13 cellular contexts compared by ENCODE assay signal in the genomic region with DNA sequence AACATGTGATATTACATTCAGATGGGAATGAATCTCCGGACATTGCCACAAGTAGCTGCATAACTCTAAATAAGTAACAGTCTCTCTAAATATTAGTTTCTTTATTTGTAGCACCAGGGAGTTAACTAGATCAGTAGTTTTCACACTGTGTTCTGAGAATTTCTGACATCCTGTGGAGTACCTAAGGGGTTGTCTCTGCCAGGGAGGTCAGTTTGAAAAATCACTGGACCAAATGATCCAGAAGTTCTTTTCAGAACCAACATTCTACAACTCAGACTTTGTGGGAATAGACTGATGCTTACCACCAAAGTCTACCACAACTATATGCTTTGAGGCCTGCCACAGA. TPM values are rescaled to one million over a fixed set of nuclear protein-coding genes. Genes with fewer than 3 reads are reported as not detected.
DNase-seq lines count a peak whose midpoint lies in the region; ATAC-seq and TF ChIP-seq lines count a peak whose summit lies in the region.
"Had no signal": no experiment of that assay in that cellular context is flagged by ENCODE, and none has a peak within 500 bp of the region (broad histone marks: within the 10 kb centered on the region; RNA-seq: fewer than 3 reads in every experiment).

No MANE protein-coding gene starts in this region.

- no peak overlapping the region for H3K4ac ChIP-seq in mesendoderm (ENCODE audit: low read depth, low read length)

- H3K27me3 ChIP-seq in transverse colon, result no peaks in the 10 kb centered on the region
- H3K27me3 ChIP-seq in mesendoderm (ENCODE audit: insufficient read depth, low read length, poor library complexity), result no peaks in the 10 kb centered on the region

- no peak overlapping the region for H4K8ac ChIP-seq in mesendoderm (ENCODE audit: low read depth, low read length)

- no peaks in the 10 kb centered on the region for H3K79me2 ChIP-seq in mesendoderm (ENCODE audit: control insufficient read depth, insufficient read depth, low read length)

- H3K4me3 ChIP-seq in transverse colon, result no peak overlapping the region
- H3K4me3 ChIP-seq in mesendoderm (ENCODE audit: low read length), result no peak overlapping the region
- H3K4me3 ChIP-seq: skin epidermis had no signal

- 57 to 85% methylated on average over 1 of the region's 1 CpG for WGBS in transverse colon (ENCODE audit: low coverage in 1 of 2), 2 donors
- WGBS in mesendoderm (ENCODE audit: extremely low coverage, insufficient coverage, low lambda C conversion rate), result no CpG with 5 or more reads among the region's 1 CpG

- no peak for TF ChIP-seq EP300 in transverse colon (IDR thresholded peaks at IDR 0.05; ENCODE audit: low read depth)

- no peak overlapping the region for H3K56ac ChIP-seq in mesendoderm (ENCODE audit: low read length)

- peaks cover 4% of the 10 kb centered on the region for H3K9me3 Mint-ChIP-seq in activated naive CD4-positive, alpha-beta T cell treated with anti-CD3 and anti-CD28 coated beads for 36 hours
- H3K9me3 Mint-ChIP-seq in IgD-negative memory B cell (peaks cover 8 to 23% (median 11%) of the 10 kb centered on the region in 3 donors), osteocyte (ENCODE audit: unreplicated experiment) (peaks cover 7% of the 10 kb centered on the region)

- ATAC-seq in HG02840 (IDR thresholded peaks at IDR 0.05; ENCODE audit: low FRiP score, unreplicated experiment), result peak; percentile 29

- H3K4me3 Mint-ChIP-seq in activated naive CD4-positive, alpha-beta T cell treated with anti-CD3 and anti-CD28 coated beads for 36 hours, result no peak overlapping the region
- peak overlapping the region in 1 of 4 donors; percentile 6 for H3K4me3 Mint-ChIP-seq in IgD-negative memory B cell
- no peak overlapping the region for H3K4me3 Mint-ChIP-seq in osteocyte (ENCODE audit: unreplicated experiment)

- H3K23ac ChIP-seq in mesendoderm (ENCODE audit: low read length), result no peak overlapping the region

- no peak overlapping the region for H3K4me2 ChIP-seq in mesendoderm (ENCODE audit: low read length)

- no peak for TF ChIP-seq CTCF in transverse colon (IDR thresholded peaks at IDR 0.05)
- TF ChIP-seq CTCF in osteocyte (IDR thresholded peaks at IDR 0.05), result no peak

- CTCF ChIA-PET in activated naive CD4-positive, alpha-beta T cell treated with anti-CD3 and anti-CD28 coated beads for 36 hours (lab: Charles Lee), result interaction anchor here (1.2 kb wide), 1 partner anchor 11 kb away, joined by 3 read pairs; no protein-coding TSS in a partner anchor

- peak overlapping the region; percentile 59 for H3K27ac Mint-ChIP-seq in activated naive CD4-positive, alpha-beta T cell treated with anti-CD3 and anti-CD28 coated beads for 36 hours
- H3K27ac Mint-ChIP-seq in IgD-negative memory B cell (peak overlapping the region in 2 of 3 donors; percentile 11 to 60), osteocyte (ENCODE audit: unreplicated experiment) (no peak overlapping the region)

- H3K4me1 ChIP-seq in transverse colon (no peaks in the 10 kb centered on the region), mesendoderm (ENCODE audit: control insufficient read depth, low read depth, low read length) (no peaks in the 10 kb centered on the region)

- no peaks in the 10 kb centered on the region for H3K79me1 ChIP-seq in mesendoderm (ENCODE audit: low read length)

- intact Hi-C loops in activated naive CD4-positive, alpha-beta T cell treated with anti-CD3 and anti-CD28 coated beads for 36 hours (cut with micrococcal nuclease), result no loop called here
- intact Hi-C loops in transverse colon (cut with DNase I; ENCODE audit: low total_unique reads), result no loop called here

- no peak overlapping the region for H2BK15ac ChIP-seq in mesendoderm (replicated peaks; ENCODE audit: low read depth)

- no peak overlapping the region for H3K27ac ChIP-seq in transverse colon
- H3K27ac ChIP-seq in mesendoderm (ENCODE audit: low read depth, low read length), result no peak overlapping the region
- H3K27ac ChIP-seq: skin epidermis had no signal

- peaks cover 6% of the 10 kb centered on the region for H3K27me3 Mint-ChIP-seq in activated naive CD4-positive, alpha-beta T cell treated with anti-CD3 and anti-CD28 coated beads for 36 hours (ENCODE audit: low read depth)
- H3K27me3 Mint-ChIP-seq in IgD-negative memory B cell (peaks cover 2% of the 10 kb centered on the region), osteocyte (ENCODE audit: unreplicated experiment) (no peaks in the 10 kb centered on the region)

- TF ChIP-seq POLR2A in transverse colon (IDR thresholded peaks at IDR 0.05), result no peak

- H3K36me3 ChIP-seq in transverse colon (no peaks in the 10 kb centered on the region), mesendoderm (ENCODE audit: control insufficient read depth, insufficient read depth, low read length) (no peaks in the 10 kb centered on the region)

- DNase-seq in activated naive CD4-positive, alpha-beta T cell treated with anti-CD3 and anti-CD28 coated beads for 36 hours, result no peak
- no peak for DNase-seq in activated naive CD4-positive, alpha-beta T cell treated with anti-CD3 and anti-CD28 coated beads, Interleukin-2, amount 50 U/mL, for 16 hours
- DNase-seq in T-helper 9 cell, result no peak
- no peak for DNase-seq in transverse colon
- DNase-seq in osteocyte (ENCODE audit: extremely low spot score, unreplicated experiment), result no peak
- DNase-seq in mesendoderm, result no peak
- DNase-seq: activated naive CD4-positive, alpha-beta T cell treated with Interleukin-2 at 50 U/mL for 16 hours had no signal

- H2BK120ac ChIP-seq in mesendoderm (ENCODE audit: low read depth, low read length), result no peak overlapping the region

- no peak overlapping the region for H3K9ac ChIP-seq in mesendoderm (ENCODE audit: low read length)

- in situ Hi-C loops in transverse colon (cut with MboI; ENCODE audit: low pct_ligation_motif_present in 1 of 4, low pct_unique_long_range_greater_than_20kb in 1 of 4, low sequenced_read_pairs in 3 of 4), result no loop called here

- H3K18ac ChIP-seq in mesendoderm (ENCODE audit: low read length), result no peak overlapping the region

- peaks cover 14% of the 10 kb centered on the region for H3K4me1 Mint-ChIP-seq in activated naive CD4-positive, alpha-beta T cell treated with anti-CD3 and anti-CD28 coated beads for 36 hours (ENCODE audit: low read depth)
- H3K4me1 Mint-ChIP-seq in IgD-negative memory B cell (peaks cover 26 to 44% (median 42%) of the 10 kb centered on the region in 3 donors), osteocyte (ENCODE audit: unreplicated experiment) (no peaks in the 10 kb centered on the region)

- H2BK5ac ChIP-seq in mesendoderm (ENCODE audit: low read length), result no peak overlapping the region

- no peak overlapping the region for H2AK5ac ChIP-seq in mesendoderm (ENCODE audit: low read length)

- no peaks in the 10 kb centered on the region for H3K36me3 Mint-ChIP-seq in activated naive CD4-positive, alpha-beta T cell treated with anti-CD3 and anti-CD28 coated beads for 36 hours (ENCODE audit: low read depth)
- peaks cover 17% of the 10 kb centered on the region for H3K36me3 Mint-ChIP-seq in IgD-negative memory B cell
- no peaks in the 10 kb centered on the region for H3K36me3 Mint-ChIP-seq in osteocyte (ENCODE audit: unreplicated experiment)

- no peak overlapping the region for H4K5ac ChIP-seq in mesendoderm (ENCODE audit: low read length)

- no peaks in the 10 kb centered on the region for H3K9me3 ChIP-seq in transverse colon

RNA-seq across cellular contexts. Expression of a gene that starts 9.0 kb away (rescaled TPM):
- not detected for total RNA-seq in activated naive CD4-positive, alpha-beta T cell treated with anti-CD3 and anti-CD28 coated beads for 36 hours
- 4.0 TPM for polyA plus RNA-seq in IgD-negative memory B cell
- total RNA-seq in transverse colon (10 to 100 TPM; 13.8 to 27.7 (median 21.5) TPM), osteocyte (not detected in 2 replicates)
- polyA plus RNA-seq in mesendoderm (2013, experiment 1 of 2), result 0.34 TPM
- 0.28 TPM for polyA plus RNA-seq in mesendoderm (2013, experiment 2 of 2)
- total RNA-seq: H4, M059J had no signal
- polyA plus RNA-seq: AG04450 had no signal

RNA-seq across cellular contexts. Expression of a gene that starts 24.1 kb away (rescaled TPM):
- not detected for total RNA-seq in activated naive CD4-positive, alpha-beta T cell treated with anti-CD3 and anti-CD28 coated beads for 36 hours
- 85.1 TPM for polyA plus RNA-seq in IgD-negative memory B cell
- 1 to 10 TPM in 3 of 4 donors, not detected in 1; 1.4 to 4.6 (median 2.2) TPM for total RNA-seq in transverse colon
- not detected in 2 replicates for total RNA-seq in osteocyte
- polyA plus RNA-seq in mesendoderm (2013, experiment 1 of 2), result 0.14 TPM
- 0.11 TPM for polyA plus RNA-seq in mesendoderm (2013, experiment 2 of 2)
- total RNA-seq: M059J had no signal
- polyA plus RNA-seq: AG04450 had no signal

Comparison
In these comparisons a context has a peak if more than half of its experiments do, and no peak if none do; other contexts are left out.
1. RNA of a gene that starts 9.0 kb away (total RNA-seq): 13.8 to 27.7 TPM in transverse colon; not detected in activated naive CD4-positive, alpha-beta T cell treated with anti-CD3 and anti-CD28 coated beads for 36 hours and not detected in osteocyte; every median in the first group is over 10 times any median in the second.